ENCODE assay signal across 8 cellular contexts in the genomic region with DNA sequence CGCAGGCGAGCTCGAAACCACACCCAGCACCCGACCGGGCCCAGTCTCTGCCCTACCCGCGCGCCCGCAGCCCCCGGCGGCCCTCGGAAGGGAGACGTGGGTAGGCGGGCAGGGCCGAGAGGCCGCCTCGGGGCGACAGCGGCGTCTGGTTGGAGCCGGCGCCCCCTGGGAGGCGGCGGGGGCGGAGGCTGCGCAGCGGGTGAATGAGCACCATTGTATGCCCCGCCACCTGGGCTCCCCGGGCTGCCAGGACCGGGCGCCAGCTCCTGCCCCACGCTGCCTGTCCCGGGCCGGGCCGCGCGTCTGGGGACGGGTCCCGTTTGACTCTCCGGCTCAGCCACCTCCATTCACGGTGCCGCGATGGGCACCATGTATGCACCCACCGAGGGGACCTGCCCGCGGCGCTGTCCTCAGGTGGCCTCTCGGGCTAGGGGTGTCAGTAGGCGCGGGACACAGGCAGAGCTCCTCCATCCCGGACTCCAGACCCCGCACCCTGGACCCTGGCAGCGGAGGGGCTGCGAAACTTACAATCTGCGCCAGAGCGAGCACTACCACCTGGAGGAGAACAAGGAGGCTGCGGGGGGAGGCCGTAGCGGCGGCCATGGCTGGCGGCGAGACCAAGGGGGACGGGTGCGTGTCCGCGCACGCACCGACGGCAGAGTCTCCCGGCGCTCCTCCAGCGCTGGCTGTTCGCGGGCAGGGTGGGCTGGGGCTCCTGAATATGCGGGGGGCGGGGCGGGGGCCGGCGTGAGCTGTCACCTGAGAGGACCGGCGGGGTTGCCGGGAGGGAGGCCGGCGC. TPM values are rescaled to one million over a fixed set of nuclear protein-coding genes. Genes with fewer than 3 reads are reported as not detected.
A peak's percentile ranks its signal among the peaks of the same experiment; 100 is the strongest.
DNase-seq lines count a peak whose midpoint lies in the region; ATAC-seq and TF ChIP-seq lines count a peak whose summit lies in the region.

Gene COL9A2 (minus strand): TSS at position 692 of the 799 bp plus-strand sequence. CDS start 89 bp downstream, at position 603.

- H3K4me3 Mint-ChIP-seq in neural progenitor cell: peak within 1 kb of the TSS; percentile 81

- peaks cover 37% of the 10 kb centered on the region for H3K27me3 ChIP-seq in foreskin keratinocyte
- peaks cover 57% of the 10 kb centered on the region for H3K27me3 ChIP-seq in neural progenitor cell

- TF ChIP-seq CTCF in GM13976 (IDR thresholded peaks at IDR 0.05; ENCODE audit: borderline replicate concordance, control extremely low read depth, extremely low read depth, insufficient read depth, missing control alignments): no peak
- TF ChIP-seq CTCF in foreskin keratinocyte (conservative IDR thresholded peaks at IDR 0.05): no peak
- TF ChIP-seq CTCF in neural progenitor cell (IDR thresholded peaks at IDR 0.05): no peak

- H3K27ac Mint-ChIP-seq in neural progenitor cell: no peak within 1 kb of the TSS

- H3K79me2 ChIP-seq in neural progenitor cell (ENCODE audit: low read depth): no peaks in the 10 kb centered on the region

- H2AFZ ChIP-seq in neural progenitor cell (replicated peaks): peak within 1 kb of the TSS; percentile 71

- peak; percentile 77 for DNase-seq in GM13976 (ENCODE audit: low spot score)
- peak; percentile 29 for DNase-seq in NCI-H774 (lab: John Stamatoyannopoulos, UW)
- peak; percentile 50 for DNase-seq in activated T-helper 1 cell treated with Interleukin-2 at 50 U/mL for 16 hours (ENCODE audit: low read depth)
- no peak for DNase-seq in foreskin keratinocyte
- DNase-seq in neural progenitor cell (ENCODE audit: low spot score): peak; percentile 64

- peak within 1 kb of the TSS; percentile 56 for H3K4me3 ChIP-seq in neural progenitor cell

- H3F3A ChIP-seq in neural progenitor cell (ENCODE audit: low read depth): peaks cover 40% of the 10 kb centered on the region

- peaks cover 23% of the 10 kb centered on the region for H3K27me3 Mint-ChIP-seq in neural progenitor cell (ENCODE audit: insufficient read depth, low read depth)

- H3K4me2 ChIP-seq in neural progenitor cell: peak within 1 kb of the TSS; percentile 90

- H3K4me1 Mint-ChIP-seq in neural progenitor cell: peaks cover 37% of the 10 kb centered on the region

- ATAC-seq in foreskin keratinocyte (peak; percentile 12), HG03378 (IDR thresholded peaks at IDR 0.05; ENCODE audit: unreplicated experiment) (no peak), HG03135 (IDR thresholded peaks at IDR 0.05; ENCODE audit: unreplicated experiment) (no peak)

- no peak within 1 kb of the TSS for H3K27ac ChIP-seq in foreskin keratinocyte
- no peak within 1 kb of the TSS for H3K27ac ChIP-seq in neural progenitor cell
- H3K27ac ChIP-seq in temporal lobe (ENCODE audit: low read depth, low read length): peak within 1 kb of the TSS; percentile 94

- H3K4me1 ChIP-seq in foreskin keratinocyte (no peaks in the 10 kb centered on the region), neural progenitor cell (peaks cover 15% of the 10 kb centered on the region)

- no peaks in the 10 kb centered on the region for H3K9me3 Mint-ChIP-seq in neural progenitor cell

- in situ Hi-C loops in GM13976 (cut with MboI; ENCODE audit: low sequenced_read_pairs, unreplicated experiment): no loop called here

- H3K36me3 Mint-ChIP-seq in neural progenitor cell: no peaks in the 10 kb centered on the region

- no peaks in the 10 kb centered on the region for H4K20me1 ChIP-seq in neural progenitor cell (ENCODE audit: low read depth)

- no peaks in the 10 kb centered on the region for H3K9me3 ChIP-seq in neural progenitor cell (ENCODE audit: low read depth)

- H3K9ac ChIP-seq in neural progenitor cell: no peak within 1 kb of the TSS

- no peaks in the 10 kb centered on the region for H3K36me3 ChIP-seq in neural progenitor cell

RNA-seq across cellular contexts. Expression of gene COL9A2, which starts in this region (rescaled TPM):
- total RNA-seq in foreskin keratinocyte: 22.6 and 40.3 TPM in 2 replicates
- polyA plus RNA-seq in foreskin keratinocyte: 26.6 and 48.6 TPM in 2 replicates
- 3.7 and 14.8 TPM in 2 replicates for total RNA-seq in neural progenitor cell (ENCODE audit: low replicate concordance)
- total RNA-seq in temporal lobe: 6.9 TPM

Comparison
In these comparisons a context has a peak if more than half of its experiments do, and no peak if none do; other contexts are left out.
1. DNase-seq: peak in GM13976 (single experiment), NCI-H774 (single experiment), activated T-helper 1 cell treated with Interleukin-2 at 50 U/mL for 16 hours (single experiment) and neural progenitor cell (single experiment); none in foreskin keratinocyte (0 of 2).